Comparison of ENCODE assay signal across 11 cellular contexts in genomic region chrX:69539437-69539836, GRCh38. TPM values are rescaled to one million over a fixed set of nuclear protein-coding genes. Genes with fewer than 3 reads are reported as not detected.
DNase-seq lines count a peak whose midpoint lies in the region; ATAC-seq and TF ChIP-seq lines count a peak whose summit lies in the region.
"Had no signal": no experiment of that assay in that cellular context is flagged by ENCODE, and none has a peak within 500 bp of the region (broad histone marks: within the 10 kb centered on the region; RNA-seq: fewer than 3 reads in every experiment).

No MANE protein-coding gene starts in this region.

- intact Hi-C loops in CD8-positive, alpha-beta T cell (cut with DNase I, micrococcal nuclease), result no loop called here

- H3K9me3 Mint-ChIP-seq in natural killer cell treated with Interleukin-12 subunit alpha and Interleukin-12 subunit beta and Interleukin-15 and Interleukin-18, amount 100 ng/mL, for 72 hours, result no peaks in the 10 kb centered on the region
- no peaks in the 10 kb centered on the region for H3K9me3 Mint-ChIP-seq in CD8-positive, alpha-beta T cell
- peaks cover 13% of the 10 kb centered on the region for H3K9me3 Mint-ChIP-seq in mesothelial cell of epicardium

- ATAC-seq in GM18498 (IDR thresholded peaks at IDR 0.05; ENCODE audit: unreplicated experiment), result peak; percentile 71
- peak; percentile 47 for ATAC-seq in GM19372 (IDR thresholded peaks at IDR 0.05; ENCODE audit: low read depth, unreplicated experiment)
- no peak for ATAC-seq in natural killer cell treated with Interleukin-12 subunit alpha and Interleukin-12 subunit beta and Interleukin-15 and Interleukin-18, amount 100 ng/mL, for 72 hours
- no peak for ATAC-seq in CD8-positive, alpha-beta T cell

- H3K27me3 Mint-ChIP-seq in natural killer cell treated with Interleukin-12 subunit alpha and Interleukin-12 subunit beta and Interleukin-15 and Interleukin-18, amount 100 ng/mL, for 72 hours, result peaks cover 0 to 24% of the 10 kb centered on the region in 2 donors
- peaks cover 3% of the 10 kb centered on the region for H3K27me3 Mint-ChIP-seq in CD8-positive, alpha-beta T cell (ENCODE audit: low read depth)
- H3K27me3 Mint-ChIP-seq in mesothelial cell of epicardium (ENCODE audit: low read depth), result peaks cover 10% of the 10 kb centered on the region

- POLR2A ChIA-PET in CD8-positive, alpha-beta T cell (lab: Charles Lee), result no interaction called here

- H3K36me3 ChIP-seq in CD8-positive, alpha-beta T cell (ENCODE audit: insufficient read depth, low read length), result no peaks in the 10 kb centered on the region
- H3K36me3 ChIP-seq: heart right ventricle had no signal

- DNase-seq in NCI-H69 (lab: John Stamatoyannopoulos, UW) (peak; percentile 3), mesothelial cell of epicardium (ENCODE audit: low spot score in 2 of 2, unreplicated experiment in 2 of 2) (no peak), NCI-H1092 treated with DMSO at 0.1 percent for 48 hours (lab: John Stamatoyannopoulos, UW) (no peak)
- DNase-seq in natural killer cell treated with Interleukin-12 subunit alpha and Interleukin-12 subunit beta and Interleukin-15 and Interleukin-18, amount 100 ng/mL, for 72 hours (ENCODE audit: low spot score), result no peak
- DNase-seq in CD8-positive, alpha-beta T cell, result no peak
- DNase-seq: Caco-2; heart right ventricle; NCI-H1436; stimulated activated naive CD4-positive, alpha-beta T cell had no signal

- no peaks in the 10 kb centered on the region for H3K36me3 Mint-ChIP-seq in natural killer cell treated with Interleukin-12 subunit alpha and Interleukin-12 subunit beta and Interleukin-15 and Interleukin-18, amount 100 ng/mL, for 72 hours
- H3K36me3 Mint-ChIP-seq in CD8-positive, alpha-beta T cell, result no peaks in the 10 kb centered on the region
- no peaks in the 10 kb centered on the region for H3K36me3 Mint-ChIP-seq in mesothelial cell of epicardium

- peaks cover 6 to 8% of the 10 kb centered on the region in 2 donors for H3K4me1 Mint-ChIP-seq in natural killer cell treated with Interleukin-12 subunit alpha and Interleukin-12 subunit beta and Interleukin-15 and Interleukin-18, amount 100 ng/mL, for 72 hours (ENCODE audit: low read depth in 2 of 2)
- peaks cover 14% of the 10 kb centered on the region for H3K4me1 Mint-ChIP-seq in CD8-positive, alpha-beta T cell (ENCODE audit: low read depth)
- H3K4me1 Mint-ChIP-seq in mesothelial cell of epicardium, result peaks cover 5% of the 10 kb centered on the region

- H3K4me3 ChIP-seq in CD8-positive, alpha-beta T cell (ENCODE audit: low read depth, low read length), result no peak overlapping the region

- H3K4me1 ChIP-seq in CD8-positive, alpha-beta T cell (ENCODE audit: insufficient read depth, low read length), result no peaks in the 10 kb centered on the region
- H3K4me1 ChIP-seq: Caco-2 had no signal

- H3K27me3 ChIP-seq in CD8-positive, alpha-beta T cell (ENCODE audit: insufficient read depth, low read length), result no peaks in the 10 kb centered on the region

- H3K4me3 Mint-ChIP-seq in natural killer cell treated with Interleukin-12 subunit alpha and Interleukin-12 subunit beta and Interleukin-15 and Interleukin-18, amount 100 ng/mL, for 72 hours, result peak overlapping the region; percentile 42
- no peak overlapping the region for H3K4me3 Mint-ChIP-seq in CD8-positive, alpha-beta T cell
- no peak overlapping the region for H3K4me3 Mint-ChIP-seq in mesothelial cell of epicardium

- H3K9me3 ChIP-seq in CD8-positive, alpha-beta T cell (ENCODE audit: low read length), result no peaks in the 10 kb centered on the region
- H3K9me3 ChIP-seq: Caco-2, heart right ventricle had no signal

- TF ChIP-seq CTCF in CD8-positive, alpha-beta T cell (IDR thresholded peaks at IDR 0.05), result no peak
- no peak for TF ChIP-seq CTCF in mesothelial cell of epicardium (IDR thresholded peaks at IDR 0.05; ENCODE audit: unreplicated experiment)

- H3K27ac ChIP-seq in CD8-positive, alpha-beta T cell (ENCODE audit: low read depth, low read length), result no peak overlapping the region

- no peak overlapping the region for H3K27ac Mint-ChIP-seq in natural killer cell treated with Interleukin-12 subunit alpha and Interleukin-12 subunit beta and Interleukin-15 and Interleukin-18, amount 100 ng/mL, for 72 hours
- H3K27ac Mint-ChIP-seq in CD8-positive, alpha-beta T cell, result no peak overlapping the region
- H3K27ac Mint-ChIP-seq in mesothelial cell of epicardium, result no peak overlapping the region

- CTCF ChIA-PET in CD8-positive, alpha-beta T cell (lab: Charles Lee), result no interaction called here

RNA-seq across cellular contexts. Expression of gene NALF2, which starts 35.3 kb away (rescaled TPM):
- total RNA-seq in natural killer cell treated with Interleukin-12 subunit alpha and Interleukin-12 subunit beta and Interleukin-15 and Interleukin-18, amount 100 ng/mL, for 72 hours, result not detected
- total RNA-seq in CD8-positive, alpha-beta T cell, result not detected
- 0.05 to 0.11 TPM in 2 of 3 replicates, not detected in the other for total RNA-seq in mesothelial cell of epicardium

Comparison
In these comparisons a context has a peak if more than half of its experiments do, and no peak if none do; other contexts are left out.
1. ATAC-seq: peak in GM18498 (single experiment) and GM19372 (single experiment); none in natural killer cell treated with Interleukin-12 subunit alpha and Interleukin-12 subunit beta and Interleukin-15 and Interleukin-18, amount 100 ng/mL, for 72 hours (0 of 2) and CD8-positive, alpha-beta T cell (single experiment).